Comparison of ENCODE assay signal across 9 cellular contexts in genomic region chr5:96931037-96931436, GRCh38. TPM values are rescaled to one million over a fixed set of nuclear protein-coding genes. Genes with fewer than 3 reads are reported as not detected.
DNase-seq lines count a peak whose midpoint lies in the region; ATAC-seq, FAIRE-seq and TF ChIP-seq lines count a peak whose summit lies in the region.
"Not testable (repeated sequence)": the region's sequence is repeated elsewhere in the genome, so short reads cannot be mapped to it uniquely, and the experiment has no call there.
"Had no signal": no experiment of that assay in that cellular context is flagged by ENCODE, and none has a peak within 500 bp of the region (broad histone marks: within the 10 kb centered on the region; RNA-seq: fewer than 3 reads in every experiment).

No MANE protein-coding gene starts in this region.

- FAIRE-seq in K562 (lab: Jason Lieb, UNC) = not testable (repeated sequence)

- H3K9ac ChIP-seq in OCI-LY3 (ENCODE audit: low read length) = not testable (repeated sequence)
- H3K9ac ChIP-seq in K562 (ENCODE audit: insufficient read depth in 1 of 2, low read depth in 2 of 2, low read length in 2 of 2) = peak overlapping the region in 1 of 2 experiments; percentile 42; a peak in 2 of 4 replicates

- in situ Hi-C loops in K562 (cut with MboI) = not testable (repeated sequence)

- H3K4me3 ChIP-seq in GM12865 (ENCODE audit: low read depth, low read length) (peak overlapping the region; percentile 85; the same call in 1 of the 2 replicates), OCI-LY3 (ENCODE audit: low read length) (peak overlapping the region; percentile 98; the same call in 1 of the 2 replicates)
- H3K4me3 ChIP-seq in K562 = not testable (repeated sequence)

- H3K27ac ChIP-seq in OCI-LY3 (ENCODE audit: low read length) (peak overlapping the region; percentile 12), K562 (ENCODE audit: extremely low read depth, low read depth, low read length) (peak overlapping the region; percentile 76)

- TF ChIP-seq RAD21 in K562 (CRISPR knock-in tag; conservative IDR thresholded peaks at IDR 0.05 in 1 of 2, IDR thresholded peaks at IDR 0.05 in 1 of 2) = not testable (repeated sequence)

- not testable (repeated sequence) for H3K36me3 Mint-ChIP-seq in CD14-positive monocyte, naive B cell
- peaks cover 43% of the 10 kb centered on the region for H3K36me3 Mint-ChIP-seq in activated CD4-positive, alpha-beta T cell treated with anti-CD3 and anti-CD28 coated beads, Interleukin-2, amount 10 ng/mL, durations not matched to agents 7 days and 5 days (ENCODE audit: low read depth)
- H3K36me3 Mint-ChIP-seq in activated naive CD4-positive, alpha-beta T cell treated with anti-CD3 and anti-CD28 coated beads for 36 hours (ENCODE audit: low read depth) = peaks cover 14% of the 10 kb centered on the region
- H3K36me3 Mint-ChIP-seq in stimulated activated memory B cell treated with anti-CD40 and anti-IgM and Interleukin-4, amounts not matched to agents 10 μg/mL and 1 μg/mL and 100 μg/mL, for 72 hours = peaks cover 11% of the 10 kb centered on the region

- H3K27ac Mint-ChIP-seq in CD14-positive monocyte = peak overlapping the region in 4 of 7 donors; percentile 22 to 84 (median 56)
- H3K27ac Mint-ChIP-seq in activated CD4-positive, alpha-beta T cell treated with anti-CD3 and anti-CD28 coated beads, Interleukin-2, amount 10 ng/mL, durations not matched to agents 7 days and 5 days = not testable (repeated sequence)
- H3K27ac Mint-ChIP-seq in activated naive CD4-positive, alpha-beta T cell treated with anti-CD3 and anti-CD28 coated beads for 36 hours = peak overlapping the region; percentile 10
- peak overlapping the region in 5 of 6 donors; percentile 77 to 97 (median 83) for H3K27ac Mint-ChIP-seq in naive B cell
- peak overlapping the region; percentile 95 for H3K27ac Mint-ChIP-seq in stimulated activated memory B cell treated with anti-CD40 and anti-IgM and Interleukin-4, amounts not matched to agents 10 μg/mL and 1 μg/mL and 100 μg/mL, for 72 hours

- ATAC-seq in K562; naive B cell (ENCODE audit: low read depth in 2 of 2); stimulated activated memory B cell treated with anti-CD40 and anti-IgM and Interleukin-4, amounts not matched to agents 10 μg/mL and 1 μg/mL and 100 μg/mL, for 72 hours: not testable (repeated sequence)

- not testable (repeated sequence) for H3K4me3 Mint-ChIP-seq in CD14-positive monocyte; activated naive CD4-positive, alpha-beta T cell treated with anti-CD3 and anti-CD28 coated beads for 36 hours
- H3K4me3 Mint-ChIP-seq in activated CD4-positive, alpha-beta T cell treated with anti-CD3 and anti-CD28 coated beads, Interleukin-2, amount 10 ng/mL, durations not matched to agents 7 days and 5 days = peak overlapping the region; percentile 81
- peak overlapping the region in 3 of 8 donors; percentile 73 to 90 (median 83) for H3K4me3 Mint-ChIP-seq in naive B cell
- peak overlapping the region; percentile 52 for H3K4me3 Mint-ChIP-seq in stimulated activated memory B cell treated with anti-CD40 and anti-IgM and Interleukin-4, amounts not matched to agents 10 μg/mL and 1 μg/mL and 100 μg/mL, for 72 hours

- not testable (repeated sequence) for H3K27me3 Mint-ChIP-seq in CD14-positive monocyte (ENCODE audit: low read depth in 3 of 3); activated CD4-positive, alpha-beta T cell treated with anti-CD3 and anti-CD28 coated beads, Interleukin-2, amount 10 ng/mL, durations not matched to agents 7 days and 5 days; activated naive CD4-positive, alpha-beta T cell treated with anti-CD3 and anti-CD28 coated beads for 36 hours (ENCODE audit: low read depth); naive B cell; stimulated activated memory B cell treated with anti-CD40 and anti-IgM and Interleukin-4, amounts not matched to agents 10 μg/mL and 1 μg/mL and 100 μg/mL, for 72 hours

- H3K4me1 ChIP-seq in OCI-LY3 (ENCODE audit: low read length) (peaks cover 40% of the 10 kb centered on the region), K562 (replicated peaks in 1 of 2; ENCODE audit: control insufficient read depth in 2 of 2, insufficient read depth in 2 of 2, low read length in 2 of 2) (peaks cover 37 to 54% of the 10 kb centered on the region in 2 experiments)

- DNase-seq in CD14-positive monocyte (ENCODE audit: low spot score); GM12865 (ENCODE audit: low read depth); activated CD4-positive, alpha-beta T cell treated with anti-CD3 and anti-CD28 coated beads, Interleukin-2, amount 10 ng/mL, durations not matched to agents 7 days and 5 days; activated naive CD4-positive, alpha-beta T cell treated with anti-CD3 and anti-CD28 coated beads for 36 hours; K562 (ENCODE audit: extremely low read depth in 1 of 4, low spot score in 3 of 4); naive B cell: not testable (repeated sequence)

- not testable (repeated sequence) for H3K27me3 ChIP-seq in OCI-LY3 (ENCODE audit: low read depth, low read length); K562 (ENCODE audit: control insufficient read depth in 2 of 2, insufficient read depth in 2 of 2, low read length in 2 of 2)

- H3K4me1 Mint-ChIP-seq in CD14-positive monocyte (peaks cover 45% of the 10 kb centered on the region), naive B cell (peaks cover 44 to 79% (median 64%) of the 10 kb centered on the region in 3 donors)
- H3K4me1 Mint-ChIP-seq in activated CD4-positive, alpha-beta T cell treated with anti-CD3 and anti-CD28 coated beads, Interleukin-2, amount 10 ng/mL, durations not matched to agents 7 days and 5 days = peaks cover 46% of the 10 kb centered on the region
- H3K4me1 Mint-ChIP-seq in activated naive CD4-positive, alpha-beta T cell treated with anti-CD3 and anti-CD28 coated beads for 36 hours (ENCODE audit: low read depth) = peaks cover 46% of the 10 kb centered on the region
- peaks cover 47% of the 10 kb centered on the region for H3K4me1 Mint-ChIP-seq in stimulated activated memory B cell treated with anti-CD40 and anti-IgM and Interleukin-4, amounts not matched to agents 10 μg/mL and 1 μg/mL and 100 μg/mL, for 72 hours

- H3K9me1 ChIP-seq in K562 (ENCODE audit: control insufficient read depth, insufficient read depth, low read length) = not testable (repeated sequence)

- not testable (repeated sequence) for H2AFZ ChIP-seq in OCI-LY3 (ENCODE audit: low read depth, low read length)
- H2AFZ ChIP-seq in K562 (ENCODE audit: low read depth, low read length) = peak overlapping the region; percentile 87; the same call in 1 of the 2 replicates

- intact Hi-C loops in CD14-positive monocyte (cut with micrococcal nuclease) (loop anchor here (5.0 to 10.0 kb wide), 2 partner anchors 49 to 126 kb away; partner anchors contain the start of gene ERAP1 (in 1 of the 2)), K562 (cut with micrococcal nuclease) (loop anchor here (10.0 kb wide), 2 partner anchors 1216 to 1994 kb away; partner anchors contain the start of gene CHD1)
- intact Hi-C loops in activated naive CD4-positive, alpha-beta T cell treated with anti-CD3 and anti-CD28 coated beads for 36 hours (cut with micrococcal nuclease) = not testable (repeated sequence)

- CTCF ChIA-PET in activated CD4-positive, alpha-beta T cell treated with anti-CD3 and anti-CD28 coated beads, Interleukin-2, amount 10 ng/mL, durations not matched to agents 7 days and 5 days (lab: Charles Lee); K562 (lab: Yijun Ruan, JAX; ENCODE audit: low intra/inter-chr PET ratio): not testable (repeated sequence)
- CTCF ChIA-PET in activated naive CD4-positive, alpha-beta T cell treated with anti-CD3 and anti-CD28 coated beads for 36 hours (lab: Charles Lee) = interaction anchor here (1.7 kb wide), 1 partner anchor 62 kb away, joined by 8 read pairs; no protein-coding TSS in a partner anchor

- H3K79me2 ChIP-seq in OCI-LY3 (ENCODE audit: low read length) = peaks cover 21% of the 10 kb centered on the region
- H3K79me2 ChIP-seq in K562 (ENCODE audit: control insufficient read depth, insufficient read depth, low read length) = not testable (repeated sequence)

- 69% methylated on average over 2 of the region's 2 CpGs for WGBS in K562 (ENCODE audit: insufficient coverage, low coverage, missing lambda C conversion rate)

- BruUV-seq in K562 (replicated peaks; lab: Mats Ljungman, UMichigan) = not testable (repeated sequence)

- POLR2A ChIA-PET in activated CD4-positive, alpha-beta T cell treated with anti-CD3 and anti-CD28 coated beads, Interleukin-2, amount 10 ng/mL, durations not matched to agents 7 days and 5 days (lab: Charles Lee); K562 (lab: Yijun Ruan, JAX): not testable (repeated sequence)

- not testable (repeated sequence) for TF ChIP-seq POLR2A in K562 (conservative IDR thresholded peaks at IDR 0.05)

- not testable (repeated sequence) for TF ChIP-seq CTCF in CD14-positive monocyte (IDR thresholded peaks at IDR 0.05); GM12865 (IDR thresholded peaks at IDR 0.05; ENCODE audit: insufficient read depth, low read depth, low read length, missing control alignments); OCI-LY3 (IDR thresholded peaks at IDR 0.05; ENCODE audit: low read depth, low read length); K562 (IDR thresholded peaks at IDR 0.05 in 2 of 3, conservative IDR thresholded peaks at IDR 0.05 in 1 of 3; ENCODE audit: insufficient read depth in 2 of 3, low read depth in 1 of 3, low read length in 3 of 3)

- H3K9me3 ChIP-seq in OCI-LY3 (ENCODE audit: insufficient read depth, low read length); K562 (replicated peaks; ENCODE audit: control insufficient read depth, insufficient read depth, low read depth, low read length): not testable (repeated sequence)

- not testable (repeated sequence) for H4K20me1 ChIP-seq in OCI-LY3 (ENCODE audit: insufficient read depth, low read length); K562 (replicated peaks; ENCODE audit: control insufficient read depth, insufficient read depth, low read length)

- H3K36me3 ChIP-seq in OCI-LY3 (replicated peaks; ENCODE audit: low read depth, low read length); K562 (ENCODE audit: control insufficient read depth, insufficient read depth, low read length): not testable (repeated sequence)

- H3K4me2 ChIP-seq in OCI-LY3 (ENCODE audit: low read length) = peak overlapping the region; percentile 94
- H3K4me2 ChIP-seq in K562 (ENCODE audit: insufficient read depth, low read length) = 0 out of 2 replicates have a peak overlapping the region, but pooled peaks have one; percentile 37

- TF ChIP-seq EP300 in K562 (IDR thresholded peaks at IDR 0.05; ENCODE audit: low read length) = not testable (repeated sequence)

- H3K9me3 Mint-ChIP-seq in CD14-positive monocyte; activated CD4-positive, alpha-beta T cell treated with anti-CD3 and anti-CD28 coated beads, Interleukin-2, amount 10 ng/mL, durations not matched to agents 7 days and 5 days; activated naive CD4-positive, alpha-beta T cell treated with anti-CD3 and anti-CD28 coated beads for 36 hours; naive B cell; stimulated activated memory B cell treated with anti-CD40 and anti-IgM and Interleukin-4, amounts not matched to agents 10 μg/mL and 1 μg/mL and 100 μg/mL, for 72 hours: not testable (repeated sequence)

RNA-seq across cellular contexts. Expression of gene LNPEP, which starts 4.8 kb away (rescaled TPM):
- polyA plus RNA-seq in CD14-positive monocyte (10 to 100 TPM; 14.5 to 22.5 TPM), K562 (2011; rRNA removed) (13.1 and 16.2 TPM in 2 replicates), K562 (2014; fragmentation: Illumina TruSeq; extraction: Trizol) (9.5 and 11.2 TPM in 2 replicates), K562 (2014; fragmentation: Nextera tagmentation; extraction: Ambion mirVana) (1 to 10 TPM; 2.6 to 3.2 TPM), K562 (2014; rRNA removed) (9.2 and 10.0 TPM in 2 replicates), naive B cell (ENCODE audit: low read depth in 6 of 6) (10 to 100 TPM; 17.3 to 50.9 (median 44.3) TPM)
- total RNA-seq in activated CD4-positive, alpha-beta T cell treated with anti-CD3 and anti-CD28 coated beads, Interleukin-2, amount 10 ng/mL, durations not matched to agents 7 days and 5 days = 10 to 100 TPM; 91.4 to 97.2 TPM
- 10 to 100 TPM; 76.1 to 77.7 TPM for total RNA-seq in activated naive CD4-positive, alpha-beta T cell treated with anti-CD3 and anti-CD28 coated beads for 36 hours
- total RNA-seq in K562 (2011; cell fraction: chromatin; rRNA removed; ENCODE audit: low replicate concordance) = 36.6 and 68.1 TPM in 2 replicates
- total RNA-seq in K562 (2011; cell fraction: nucleolus; rRNA removed) = 19.8 and 21.8 TPM in 2 replicates
- 43.1 and 74.7 TPM in 2 replicates for total RNA-seq in K562 (2011; cell fraction: nucleoplasm; rRNA removed)
- total RNA-seq in K562 (2014; rRNA removed) (9.9 and 11.0 TPM in 2 replicates), K562 (2014; rRNA removed; fragmentation: Illumina TruSeq; extraction: Trizol) (24.7 and 29.6 TPM in 2 replicates), K562 (2015; rRNA removed; fragmentation: Illumina TruSeq; extraction: Trizol) (24.3 and 27.9 TPM in 2 replicates), K562 (2021) (19.3 and 20.3 TPM in 2 replicates)
- polyA plus RNA-seq in K562 (2011; cell fraction: cytosol; rRNA removed) = 3.5 and 9.1 TPM in 2 replicates
- polyA plus RNA-seq in K562 (2011; cell fraction: nucleus; rRNA removed) = 10.3 and 12.8 TPM in 2 replicates
- 5.9 and 6.5 TPM in 2 replicates for polyA plus RNA-seq in K562 (2012)
- 67.1 and 69.7 TPM in 2 replicates for polyA minus RNA-seq in K562 (2011; rRNA and poly(A)+ RNA removed)
- polyA minus RNA-seq in K562 (2011; cell fraction: cytosol; rRNA and poly(A)+ RNA removed) = 25.2 and 26.1 TPM in 2 replicates
- polyA minus RNA-seq in K562 (2011; cell fraction: nucleus; rRNA and poly(A)+ RNA removed) = 20.2 and 41.5 TPM in 2 replicates

RNA-seq across cellular contexts. Expression of gene ERAP2, which starts 54.7 kb away (rescaled TPM):
- 1 to 10 TPM; 3.0 to 3.4 TPM for polyA plus RNA-seq in CD14-positive monocyte
- total RNA-seq in activated CD4-positive, alpha-beta T cell treated with anti-CD3 and anti-CD28 coated beads, Interleukin-2, amount 10 ng/mL, durations not matched to agents 7 days and 5 days = 100 to 1,000 TPM; 122 to 138 TPM
- 100 to 1,000 TPM; 108 to 111 TPM for total RNA-seq in activated naive CD4-positive, alpha-beta T cell treated with anti-CD3 and anti-CD28 coated beads for 36 hours
- total RNA-seq in K562 (2011; cell fraction: chromatin; rRNA removed; ENCODE audit: low replicate concordance) = 5.1 and 15.3 TPM in 2 replicates
- 2.8 and 5.9 TPM in 2 replicates for total RNA-seq in K562 (2011; cell fraction: nucleolus; rRNA removed)
- total RNA-seq in K562 (2011; cell fraction: nucleoplasm; rRNA removed) = 6.0 and 8.9 TPM in 2 replicates
- 1.7 and 2.5 TPM in 2 replicates for total RNA-seq in K562 (2014; rRNA removed)
- 2.3 and 2.4 TPM in 2 replicates for total RNA-seq in K562 (2014; rRNA removed; fragmentation: Illumina TruSeq; extraction: Trizol)
- 2.3 and 3.0 TPM in 2 replicates for total RNA-seq in K562 (2015; rRNA removed; fragmentation: Illumina TruSeq; extraction: Trizol)
- 1.4 and 2.2 TPM in 2 replicates for total RNA-seq in K562 (2021)
- polyA plus RNA-seq in K562 (2011; rRNA removed) = 1.9 and 2.1 TPM in 2 replicates
- polyA plus RNA-seq in K562 (2011; cell fraction: cytosol; rRNA removed) = 0.30 and 0.72 TPM in 2 replicates
- 3.1 and 3.2 TPM in 2 replicates for polyA plus RNA-seq in K562 (2011; cell fraction: nucleus; rRNA removed)
- 0.83 and 1.8 TPM in 2 replicates for polyA plus RNA-seq in K562 (2012)
- polyA plus RNA-seq in K562 (2014; fragmentation: Illumina TruSeq; extraction: Trizol) = 1.3 TPM in 2 replicates
- polyA plus RNA-seq in K562 (2014; fragmentation: Nextera tagmentation; extraction: Ambion mirVana) = 1 to 10 TPM in 1 of 2 experiments, under 1 TPM in 1; 0.93 to 1.2 TPM
- polyA plus RNA-seq in K562 (2014; rRNA removed) = 0.27 and 4.0 TPM in 2 replicates
- 6.5 and 7.6 TPM in 2 replicates for polyA minus RNA-seq in K562 (2011; rRNA and poly(A)+ RNA removed)
- polyA minus RNA-seq in K562 (2011; cell fraction: cytosol; rRNA and poly(A)+ RNA removed) = 0.82 and 1.6 TPM in 2 replicates
- 7.8 and 12.4 TPM in 2 replicates for polyA minus RNA-seq in K562 (2011; cell fraction: nucleus; rRNA and poly(A)+ RNA removed)
- 10 to 100 TPM in 5 of 6 donors, 1 to 10 TPM in 1; 9.9 to 98.7 (median 15.5) TPM for polyA plus RNA-seq in naive B cell (ENCODE audit: low read depth in 6 of 6)
- total RNA-seq: H1 had no signal

Comparison
In these comparisons a context has a peak if more than half of its experiments do, and no peak if none do; other contexts are left out.
1. RNA of gene ERAP2, which starts 54.7 kb away (total RNA-seq): 122 to 138 TPM in activated CD4-positive, alpha-beta T cell treated with anti-CD3 and anti-CD28 coated beads, Interleukin-2, amount 10 ng/mL, durations not matched to agents 7 days and 5 days and 108 to 111 TPM in activated naive CD4-positive, alpha-beta T cell treated with anti-CD3 and anti-CD28 coated beads for 36 hours; 1.4 to 15.3 TPM in K562; every median in the first group is over 4 times any median in the second.